2 cellular contexts compared by ENCODE assay signal in genomic region chr17:45223541-45224528, GRCh38.
TF ChIP-seq lines count a peak whose summit lies in the region.

No MANE protein-coding gene starts in this region.

TF ChIP-seq in liver, 16 proteins besides CTCF, POLR2A, EP300 and RAD21:
- TF ChIP-seq FOXA1 (IDR thresholded peaks at IDR 0.05) (no peak), EGR1 (IDR thresholded peaks at IDR 0.05; ENCODE audit: low read depth in 2 of 2) (no peak), HNF4G (IDR thresholded peaks at IDR 0.05) (no peak), MAX (IDR thresholded peaks at IDR 0.05) (no peak)
TF ChIP-seq in liver: peak in this region for 0.

TF ChIP-seq in HepG2, 621 proteins besides CTCF, POLR2A, EP300 and RAD21:
- no peak for TF ChIP-seq HNRNPK (IDR thresholded peaks at IDR 0.05; ENCODE audit: low read depth, low read length, poor library complexity, severe bottlenecking)
- TF ChIP-seq ZNF333 (CRISPR knock-in tag; IDR thresholded peaks at IDR 0.05; ENCODE audit: borderline replicate concordance) = no peak
- TF ChIP-seq GZF1 (CRISPR knock-in tag; IDR thresholded peaks at IDR 0.05) = no peak
- no peak for TF ChIP-seq ZBTB21 (CRISPR knock-in tag; IDR thresholded peaks at IDR 0.05)
- no peak for TF ChIP-seq ZNF18 (CRISPR knock-in tag; IDR thresholded peaks at IDR 0.05; ENCODE audit: insufficient replicate concordance)
- no peak for TF ChIP-seq ZIK1 (CRISPR knock-in tag; IDR thresholded peaks at IDR 0.05; ENCODE audit: borderline replicate concordance, low read depth)
- no peak for TF ChIP-seq MTERF4 (CRISPR knock-in tag; IDR thresholded peaks at IDR 0.05)
- no peak for TF ChIP-seq PBX3 (CRISPR knock-in tag; IDR thresholded peaks at IDR 0.05; ENCODE audit: borderline replicate concordance)
- no peak for TF ChIP-seq ZNF674 (CRISPR knock-in tag; IDR thresholded peaks at IDR 0.05; ENCODE audit: low read depth)
- TF ChIP-seq TFAP4 (IDR thresholded peaks at IDR 0.05; ENCODE audit: borderline replicate concordance, low read depth) = no peak
- TF ChIP-seq ZFP36 (IDR thresholded peaks at IDR 0.05; ENCODE audit: borderline replicate concordance, low read depth, low read length, partially characterized antibody) = no peak
